ENCODE assay signal across 8 cellular contexts in genomic region chr20:63979549-63980316, GRCh38. TPM values are rescaled to one million over a fixed set of nuclear protein-coding genes. Genes with fewer than 3 reads are reported as not detected.
DNase-seq lines count a peak whose midpoint lies in the region; ATAC-seq and TF ChIP-seq lines count a peak whose summit lies in the region.

TSS of gene SAMD10 (minus strand) at chr20:63979642. CDS start at chr20:63979467, 175 bp downstream.

- peak within 1 kb of the TSS; percentile 77 for H3K4me2 ChIP-seq in DOHH2 (ENCODE audit: low read length)

- intact Hi-C loops in activated CD4-positive, alpha-beta T cell treated with anti-CD3 and anti-CD28 coated beads, Interleukin-2, amount 10 ng/mL, durations not matched to agents 24 days and 14 days (cut with micrococcal nuclease) = loop anchor here (1.0 to 10.0 kb wide), 8 partner anchors 59 to 442 kb away; partner anchors contain the start of genes DNAJC5, GMEB2, LIME1 and PTK6

- DNase-seq in HFF-Myc (ENCODE audit: extremely low read depth, low read depth) (no peak), NCI-H2227 (lab: John Stamatoyannopoulos, UW; ENCODE audit: unreplicated experiment) (peak; percentile 85), dermis blood vessel endothelial cell (peak; percentile 50)
- peak; percentile 90 for DNase-seq in activated CD4-positive, alpha-beta T cell treated with anti-CD3 and anti-CD28 coated beads, Interleukin-2, amount 10 ng/mL, durations not matched to agents 24 days and 14 days
- peak; percentile 71 to 90 for DNase-seq in stimulated activated CD8-positive, alpha-beta memory T cell treated with anti-CD3 and anti-CD28 coated beads, Interleukin-7, amount 100 ng/mL, for 48 hours (ENCODE audit: extremely low read depth in 1 of 2, low read depth in 1 of 2)

- H4K20me1 ChIP-seq in DOHH2 (ENCODE audit: control insufficient read depth, insufficient read depth, low read depth, low read length) = peaks cover 4% of the 10 kb centered on the region; the same call in 1 of the 2 replicates

- ATAC-seq in HG03521 (IDR thresholded peaks at IDR 0.05; ENCODE audit: unreplicated experiment) = no peak

- H3K4me3 ChIP-seq in DOHH2 (ENCODE audit: low read length) = peak within 1 kb of the TSS; percentile 97
- peak within 1 kb of the TSS; percentile 89 for H3K4me3 ChIP-seq in HFF-Myc (replicated peaks; ENCODE audit: low read depth, low read length)
- H3K4me3 ChIP-seq in mononuclear cell (ENCODE audit: low read length) = peak within 1 kb of the TSS; percentile 37

- H3K4me3 Mint-ChIP-seq in activated CD4-positive, alpha-beta T cell treated with anti-CD3 and anti-CD28 coated beads, Interleukin-2, amount 10 ng/mL, durations not matched to agents 24 days and 14 days = peak within 1 kb of the TSS; percentile 99

- H3K27ac ChIP-seq in DOHH2 (ENCODE audit: low read depth, low read length) = peak within 1 kb of the TSS; percentile 90

- peak within 1 kb of the TSS; percentile 100 for H3K27ac Mint-ChIP-seq in activated CD4-positive, alpha-beta T cell treated with anti-CD3 and anti-CD28 coated beads, Interleukin-2, amount 10 ng/mL, durations not matched to agents 24 days and 14 days

- H3K79me2 ChIP-seq in DOHH2 (ENCODE audit: control insufficient read depth, low read length) = peaks cover 45% of the 10 kb centered on the region

- no peaks in the 10 kb centered on the region for H3K27me3 Mint-ChIP-seq in activated CD4-positive, alpha-beta T cell treated with anti-CD3 and anti-CD28 coated beads, Interleukin-2, amount 10 ng/mL, durations not matched to agents 24 days and 14 days

- peaks cover 30% of the 10 kb centered on the region for H3K36me3 ChIP-seq in DOHH2 (ENCODE audit: control insufficient read depth, low read length)

- TF ChIP-seq CTCF in DOHH2 (IDR thresholded peaks at IDR 0.05; ENCODE audit: low read depth, low read length, poor library complexity, severe bottlenecking) = no peak
- no peak for TF ChIP-seq CTCF in HFF-Myc (IDR thresholded peaks at IDR 0.05; ENCODE audit: low read depth, low read length, missing control alignments)

- H3K4me1 ChIP-seq in DOHH2 (ENCODE audit: control insufficient read depth, low read length) (peaks cover 41% of the 10 kb centered on the region), mononuclear cell (ENCODE audit: insufficient read depth, low read length) (peaks cover 48% of the 10 kb centered on the region)

- H3K36me3 Mint-ChIP-seq in activated CD4-positive, alpha-beta T cell treated with anti-CD3 and anti-CD28 coated beads, Interleukin-2, amount 10 ng/mL, durations not matched to agents 24 days and 14 days (ENCODE audit: low read depth) = peaks cover 41% of the 10 kb centered on the region

- peaks cover 61% of the 10 kb centered on the region for H3K4me1 Mint-ChIP-seq in activated CD4-positive, alpha-beta T cell treated with anti-CD3 and anti-CD28 coated beads, Interleukin-2, amount 10 ng/mL, durations not matched to agents 24 days and 14 days

- peaks cover 17% of the 10 kb centered on the region for H3F3A ChIP-seq in DOHH2 (ENCODE audit: control insufficient read depth, insufficient read depth)

- H3K9me2 ChIP-seq in DOHH2 (replicated peaks; ENCODE audit: control insufficient read depth, low read length) = no peaks in the 10 kb centered on the region

- H3K27me3 ChIP-seq in DOHH2 (ENCODE audit: control insufficient read depth, low read length) (no peaks in the 10 kb centered on the region), mononuclear cell (ENCODE audit: insufficient read depth, low read length) (no peaks in the 10 kb centered on the region)

- no peaks in the 10 kb centered on the region for H3K9me3 Mint-ChIP-seq in activated CD4-positive, alpha-beta T cell treated with anti-CD3 and anti-CD28 coated beads, Interleukin-2, amount 10 ng/mL, durations not matched to agents 24 days and 14 days

- H3K9me3 ChIP-seq in DOHH2 (ENCODE audit: control insufficient read depth, insufficient read depth, low read length) = no peaks in the 10 kb centered on the region
- H3K9me3 ChIP-seq in mononuclear cell (ENCODE audit: low read depth, low read length) = no peaks in the 10 kb centered on the region

RNA-seq across cellular contexts. Expression of gene SAMD10, which starts in this region (rescaled TPM):
- total RNA-seq in activated CD4-positive, alpha-beta T cell treated with anti-CD3 and anti-CD28 coated beads, Interleukin-2, amount 10 ng/mL, durations not matched to agents 24 days and 14 days = 34.4 and 37.5 TPM in 2 replicates
- total RNA-seq in dermis blood vessel endothelial cell (4.3 and 6.1 TPM in 2 replicates), mononuclear cell (2.3 TPM)

Comparison
In these comparisons a context has a peak if more than half of its experiments do, and no peak if none do; other contexts are left out.
1. H3K4me3 ChIP-seq: peak in every context shown above with its lines; median percentile 97 in DOHH2; 89 in HFF-Myc; 37 in mononuclear cell.